Comparison of ENCODE assay signal across 8 cellular contexts in genomic region chr14:88824314-88825077, GRCh38. TPM values are rescaled to one million over a fixed set of nuclear protein-coding genes. Genes with fewer than 3 reads are reported as not detected.
DNase-seq lines count a peak whose midpoint lies in the region; ATAC-seq and TF ChIP-seq lines count a peak whose summit lies in the region.

TTC8 (plus strand) TSS chr14:88824651; CDS start chr14:88824708, 57 bp downstream.

- peak within 1 kb of the TSS; percentile 73 to 74 for H3K9ac ChIP-seq in colonic mucosa (ENCODE audit: low read depth in 2 of 2, low read length in 2 of 2)

- H3K36me3 ChIP-seq in BJ (ENCODE audit: control insufficient read depth, insufficient read depth, low read length): no peaks in the 10 kb centered on the region
- H3K36me3 ChIP-seq in colonic mucosa: no peaks in the 10 kb centered on the region

- ATAC-seq in HG03457 (IDR thresholded peaks at IDR 0.05; ENCODE audit: unreplicated experiment): peak; percentile 97

- TF ChIP-seq CTCF in BJ (IDR thresholded peaks at IDR 0.05; ENCODE audit: insufficient read depth, low read depth, low read length) (no peak), colonic mucosa (IDR thresholded peaks at IDR 0.05) (no peak)

- peak within 1 kb of the TSS; percentile 60 for H3K27ac ChIP-seq in colonic mucosa

- intact Hi-C loops in colonic mucosa (cut with DNase I): no loop called here

- peak within 1 kb of the TSS; percentile 74 for H3K4me3 ChIP-seq in BJ (ENCODE audit: low read depth, low read length)
- H3K4me3 ChIP-seq in colonic mucosa: peak within 1 kb of the TSS; percentile 74

- DNase-seq in BJ (ENCODE audit: low read depth): peak; percentile 47
- peak; percentile 66 for DNase-seq in GM19240 (ENCODE audit: insufficient read length, low spot score)
- DNase-seq in NCI-H524 treated with DMSO at 0.1 percent for 48 hours (lab: John Stamatoyannopoulos, UW): peak; percentile 80
- peak; percentile 86 for DNase-seq in activated CD4-positive, alpha-beta T cell treated with anti-CD3 and anti-CD28 coated beads for 48 hours
- peak; percentile 89 for DNase-seq in colonic mucosa
- peak; percentile 92 for DNase-seq in kidney tubule cell (ENCODE audit: low spot score)
- DNase-seq in stimulated activated CD4-positive, alpha-beta T cell treated with anti-CD3 and anti-CD28 coated beads, Interleukin-1b, Interleukin-23, amount 100 ng/mL, for 1 hour (ENCODE audit: low read depth in 2 of 2): peak; percentile 54 to 55

- H3K27me3 ChIP-seq in BJ (ENCODE audit: control insufficient read depth, insufficient read depth, low read length): 0 out of 2 replicates have a peak, but pooled peaks cover 2% of the 10 kb centered on the region
- no peaks in the 10 kb centered on the region for H3K27me3 ChIP-seq in colonic mucosa

- CTCF ChIA-PET in BJ (lab: Yijun Ruan, JAX): interaction anchor here (0.6 to 1.4 kb wide), 5 partner anchors 11 to 314 kb away, joined by 3 to 4 read pairs (median 3); partner anchors contain the start of gene EML5

- no peaks in the 10 kb centered on the region for H3K4me1 ChIP-seq in colonic mucosa

- POLR2A ChIA-PET in BJ (lab: Charles Lee): no interaction called here

- H3K9me3 ChIP-seq in colonic mucosa: no peaks in the 10 kb centered on the region

RNA-seq across cellular contexts. Expression of gene TTC8, which starts in this region (rescaled TPM):
- polyA plus RNA-seq in BJ (2011; rRNA removed): 43.7 and 66.9 TPM in 2 replicates
- 21.3 and 31.9 TPM in 2 replicates for polyA minus RNA-seq in BJ (2011; rRNA and poly(A)+ RNA removed)
- 10 to 100 TPM; 13.5 to 17.1 TPM for total RNA-seq in colonic mucosa

Comparison
In these comparisons a context has a peak if more than half of its experiments do, and no peak if none do; other contexts are left out.
1. Peak in every context shown above with its lines: DNase-seq, ATAC-seq, H3K4me3 ChIP-seq and H3K27ac ChIP-seq.